Comparison of ENCODE assay signal across 18 cellular contexts in genomic region chr16:27777527-27777926, GRCh38.
DNase-seq lines count a peak whose midpoint lies in the region; ATAC-seq and TF ChIP-seq lines count a peak whose summit lies in the region.
"Had no signal": no experiment of that assay in that cellular context is flagged by ENCODE, and none has a peak within 500 bp of the region (broad histone marks: within the 10 kb centered on the region; RNA-seq: fewer than 3 reads in every experiment).

No MANE protein-coding gene starts in this region.

- no peaks in the 10 kb centered on the region for H3K4me1 ChIP-seq in osteoblast (ENCODE audit: insufficient read depth, low read length)
- H3K4me1 ChIP-seq: Caco-2 had no signal

- H3K36me3 Mint-ChIP-seq in glutamatergic neuron (ENCODE audit: unreplicated experiment) = no peaks in the 10 kb centered on the region

- DNase-seq in Right ventricle myocardium inferior (ENCODE audit: missing footprints) (peak; percentile 56), left ventricle myocardium superior (no peak), glutamatergic neuron (peak; percentile 4), osteoblast (ENCODE audit: insufficient read length, low spot score, missing footprints) (peak; percentile 42), NCI-H128 (lab: John Stamatoyannopoulos, UW; ENCODE audit: unreplicated experiment) (no peak)
- DNase-seq: Caco-2; CD4-positive, CD25-positive, alpha-beta regulatory T cell; CD8-positive, alpha-beta T cell; DMS153; DND-41; H9 had no signal

- no peaks in the 10 kb centered on the region for H3K27me3 ChIP-seq in osteoblast (ENCODE audit: insufficient read depth, low read length)
- H3K27me3 ChIP-seq: BLaER1 had no signal

- H3K4me3 ChIP-seq in osteoblast (ENCODE audit: insufficient read depth, low read length) = no peak overlapping the region
- H3K4me3 ChIP-seq: BLaER1, GM23338 had no signal

- no peak overlapping the region for H3K4me2 ChIP-seq in osteoblast (ENCODE audit: insufficient read depth, low read length)
- H3K4me2 ChIP-seq: BLaER1, GM23338 had no signal

- H4K20me1 ChIP-seq in osteoblast (ENCODE audit: insufficient read depth, low read length) = no peaks in the 10 kb centered on the region
- H4K20me1 ChIP-seq: BLaER1 had no signal

- ATAC-seq in Right ventricle myocardium inferior (no peak), left ventricle myocardium superior (no peak), GM21717 (IDR thresholded peaks at IDR 0.05; ENCODE audit: unreplicated experiment) (no peak)
- ATAC-seq: CD8-positive, alpha-beta T cell; GM23338; HCT116 had no signal

- no peak overlapping the region for H3K27ac Mint-ChIP-seq in glutamatergic neuron (ENCODE audit: unreplicated experiment)
- H3K27ac Mint-ChIP-seq: B cell; CD8-positive, alpha-beta T cell; GM23338 had no signal

- H3K9me3 ChIP-seq in osteoblast (ENCODE audit: low read depth, low read length) = no peaks in the 10 kb centered on the region
- H3K9me3 ChIP-seq: BLaER1, Caco-2 had no signal

- H3K9me3 Mint-ChIP-seq in glutamatergic neuron (ENCODE audit: unreplicated experiment) = peaks cover 2% of the 10 kb centered on the region
- H3K9me3 Mint-ChIP-seq: CD4-positive, CD25-positive, alpha-beta regulatory T cell; CD8-positive, alpha-beta T cell; GM23338; H9 had no signal

- H3K36me3 ChIP-seq in osteoblast (ENCODE audit: insufficient read depth, low read length) = no peaks in the 10 kb centered on the region
- H3K36me3 ChIP-seq: BLaER1 had no signal

- intact Hi-C loops in Right ventricle myocardium inferior (cut with DNase I) (no loop called here), left ventricle myocardium superior (cut with micrococcal nuclease) (no loop called here)

- peaks cover 20% of the 10 kb centered on the region for H3K4me1 Mint-ChIP-seq in glutamatergic neuron (ENCODE audit: low read depth, unreplicated experiment)
- H3K4me1 Mint-ChIP-seq: B cell; CD4-positive, CD25-positive, alpha-beta regulatory T cell; GM23338 had no signal

- TF ChIP-seq CTCF in glutamatergic neuron (IDR thresholded peaks at IDR 0.05; ENCODE audit: partially characterized antibody, unreplicated experiment) (no peak), osteoblast (IDR thresholded peaks at IDR 0.05; ENCODE audit: extremely low read depth, low read depth, low read length) (no peak)

- no peaks in the 10 kb centered on the region for H3K79me2 ChIP-seq in osteoblast (ENCODE audit: insufficient read depth, low read length)

- no peak overlapping the region for H3K27ac ChIP-seq in osteoblast (ENCODE audit: low read depth, low read length)
- H3K27ac ChIP-seq: 22Rv1, BLaER1, C4-2B had no signal

- H3K27me3 Mint-ChIP-seq in glutamatergic neuron (ENCODE audit: unreplicated experiment) = peaks cover 4% of the 10 kb centered on the region
- H3K27me3 Mint-ChIP-seq: B cell; CD4-positive, CD25-positive, alpha-beta regulatory T cell had no signal

- H3K4me3 Mint-ChIP-seq in glutamatergic neuron (ENCODE audit: unreplicated experiment) = no peak overlapping the region
- H3K4me3 Mint-ChIP-seq: B cell; CD4-positive, CD25-positive, alpha-beta regulatory T cell; CD8-positive, alpha-beta T cell; GM23338; H9 had no signal

- no peak overlapping the region for H2AFZ ChIP-seq in osteoblast (ENCODE audit: low read length)
- H2AFZ ChIP-seq: GM23338 had no signal

Comparison
In these comparisons a context has a peak if more than half of its experiments do, and no peak if none do; other contexts are left out.
1. DNase-seq: peak in Right ventricle myocardium inferior (single experiment), glutamatergic neuron (single experiment) and osteoblast (single experiment); none in left ventricle myocardium superior (single experiment) and NCI-H128 (single experiment).